ENCODE assay signal across 1 cellular context in genomic region chr1:20061866-20062265, GRCh38.
TF ChIP-seq lines count a peak whose summit lies in the region.

No MANE protein-coding gene starts in this region.

TF ChIP-seq in HepG2, 621 proteins besides CTCF, POLR2A, EP300 and RAD21:
- no peak for TF ChIP-seq ZNF775 (CRISPR knock-in tag; IDR thresholded peaks at IDR 0.05; ENCODE audit: borderline replicate concordance)
- no peak for TF ChIP-seq ZBTB7A (CRISPR knock-in tag; IDR thresholded peaks at IDR 0.05)
- no peak for TF ChIP-seq ZBTB40 (IDR thresholded peaks at IDR 0.05)
- TF ChIP-seq ZBTB40 (CRISPR knock-in tag; IDR thresholded peaks at IDR 0.05), result no peak
- TF ChIP-seq SKIL (CRISPR knock-in tag; IDR thresholded peaks at IDR 0.05; ENCODE audit: borderline replicate concordance), result no peak
- no peak for TF ChIP-seq TOPORS (CRISPR knock-in tag; IDR thresholded peaks at IDR 0.05)
- no peak for TF ChIP-seq ZNF567 (CRISPR knock-in tag; IDR thresholded peaks at IDR 0.05; ENCODE audit: borderline replicate concordance)
